ENCODE assay signal across 8 cellular contexts in the genomic region with DNA sequence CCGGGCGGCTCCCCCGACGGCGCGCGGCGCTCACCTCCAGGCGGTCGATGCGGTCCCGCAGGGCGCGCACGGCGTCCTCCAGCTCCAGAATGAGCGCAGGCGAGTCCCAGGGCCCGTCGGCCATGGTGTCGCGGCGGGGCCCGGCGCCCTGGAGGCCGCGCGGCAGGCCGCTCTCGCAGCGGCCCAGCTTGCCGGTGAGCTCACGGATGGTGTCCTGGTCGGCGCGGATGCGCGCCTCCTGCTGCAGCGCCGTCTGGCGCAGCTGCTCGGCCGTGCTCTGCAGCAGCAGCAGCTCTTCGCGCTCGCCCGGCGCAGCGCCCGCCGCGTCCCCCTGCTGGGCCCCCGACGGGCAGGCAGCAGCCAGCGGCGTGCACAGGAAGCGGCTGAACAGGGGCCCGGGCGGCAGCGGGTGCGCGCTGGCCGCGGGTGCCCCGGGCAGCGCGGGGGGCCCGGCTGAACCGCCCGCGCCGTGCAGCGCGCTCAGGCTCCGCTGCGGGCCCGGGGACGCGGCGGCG. TPM values are rescaled to one million over a fixed set of nuclear protein-coding genes. Genes with fewer than 3 reads are reported as not detected.
A peak's percentile ranks its signal among the peaks of the same experiment; 100 is the strongest.
DNase-seq lines count a peak whose midpoint lies in the region; ATAC-seq lines count a peak whose summit lies in the region.

No MANE protein-coding gene starts in this region.

- DNase-seq in EH (ENCODE audit: low read depth) = peak; percentile 75
- DNase-seq in MV-4-11 (lab: John Stamatoyannopoulos, UW) = peak; percentile 51
- DNase-seq in activated CD4-positive, alpha-beta T cell treated with anti-CD3 and anti-CD28 coated beads for 4 hours = peak; percentile 25 to 40
- peak; percentile 22 for DNase-seq in effector CD8-positive, alpha-beta T cell (lab: John Stamatoyannopoulos, UW)
- DNase-seq in lung microvascular endothelial cell (ENCODE audit: low read depth in 2 of 2) = peak; percentile 74 to 87
- DNase-seq in stimulated activated CD8-positive, alpha-beta memory T cell treated with anti-CD3 and anti-CD28 coated beads, Interleukin-15, amount 100 ng/mL, for 1 hour (ENCODE audit: low read depth) = peak; percentile 13
- no peak for DNase-seq in cortex of kidney (lab: John Stamatoyannopoulos, UW)

- ATAC-seq in GM21447 (IDR thresholded peaks at IDR 0.05; ENCODE audit: unreplicated experiment) = no peak

RNA-seq across cellular contexts. Expression of gene NPTXR, which starts 0.6 kb away (rescaled TPM):
- under 0.01 TPM in 2 replicates for total RNA-seq in lung microvascular endothelial cell

RNA-seq across cellular contexts. Expression of gene CBX6, which starts 28.8 kb away (rescaled TPM):
- total RNA-seq in lung microvascular endothelial cell = 11.9 and 13.3 TPM in 2 replicates

RNA-seq across cellular contexts. Expression of gene DNAL4, which starts 49.3 kb away (rescaled TPM):
- total RNA-seq in lung microvascular endothelial cell = 12.0 and 15.1 TPM in 2 replicates
